In genomic region chr2:206163251-206163880, GRCh38 we compare ENCODE assay signal across 9 cellular contexts. TPM values are rescaled to one million over a fixed set of nuclear protein-coding genes. Genes with fewer than 3 reads are reported as not detected.
DNase-seq lines count a peak whose midpoint lies in the region; ATAC-seq, FAIRE-seq and TF ChIP-seq lines count a peak whose summit lies in the region.
"Had no signal": no experiment of that assay in that cellular context is flagged by ENCODE, and none has a peak within 500 bp of the region (broad histone marks: within the 10 kb centered on the region; RNA-seq: fewer than 3 reads in every experiment).

No MANE protein-coding gene starts in this region.

- H3K4me3 Mint-ChIP-seq in WTC11, result no peak overlapping the region
- no peak overlapping the region for H3K4me3 Mint-ChIP-seq in neural progenitor cell

- H4K20me1 ChIP-seq in neural progenitor cell (ENCODE audit: low read depth), result peaks cover 26% of the 10 kb centered on the region

- H3K4me1 ChIP-seq in neural progenitor cell (peaks cover 14% of the 10 kb centered on the region), ascending aorta (peaks cover 0 to 10% of the 10 kb centered on the region in 2 donors)

- H3F3A ChIP-seq in neural progenitor cell (ENCODE audit: low read depth), result peaks cover 49% of the 10 kb centered on the region

- H3K9ac ChIP-seq in neural progenitor cell, result no peak overlapping the region

- H3K36me3 ChIP-seq in neural progenitor cell (peaks cover 19% of the 10 kb centered on the region), ascending aorta (peaks cover 9 to 44% of the 10 kb centered on the region in 2 donors)

- TF ChIP-seq POLR2A in GM12892 (IDR thresholded peaks at IDR 0.05; ENCODE audit: low read depth, low read length), result peak; percentile 15

- H3K79me2 ChIP-seq in neural progenitor cell (ENCODE audit: low read depth), result peaks cover 56% of the 10 kb centered on the region

- intact Hi-C loops in ascending aorta (cut with DNase I), result no loop called here

- no peak for TF ChIP-seq CTCF in WTC11 (IDR thresholded peaks at IDR 0.05)
- TF ChIP-seq CTCF in neural progenitor cell (IDR thresholded peaks at IDR 0.05), result no peak
- no peak for TF ChIP-seq CTCF in ascending aorta (IDR thresholded peaks at IDR 0.05)

- H3K27ac ChIP-seq in neural progenitor cell, result no peak overlapping the region
- no peak overlapping the region for H3K27ac ChIP-seq in ascending aorta

- H3K4me3 ChIP-seq in neural progenitor cell, result no peak overlapping the region
- no peak overlapping the region for H3K4me3 ChIP-seq in ascending aorta

- H3K9me3 Mint-ChIP-seq in WTC11, result peaks cover 15% of the 10 kb centered on the region
- H3K9me3 Mint-ChIP-seq in neural progenitor cell, result peaks cover 5% of the 10 kb centered on the region

- H3K27me3 Mint-ChIP-seq in WTC11 (ENCODE audit: low read depth) (no peaks in the 10 kb centered on the region), neural progenitor cell (ENCODE audit: insufficient read depth, low read depth) (peaks cover 2% of the 10 kb centered on the region)

- DNase-seq in NCI-H82 (lab: John Stamatoyannopoulos, UW) (peak; percentile 7), NCI-H82 treated with DMSO at 0.1 percent for 48 hours (lab: John Stamatoyannopoulos, UW; ENCODE audit: unreplicated experiment) (no peak), GM12892 (ENCODE audit: insufficient read length) (no peak), WTC11 (ENCODE audit: low spot score) (no peak), kidney tubule cell (ENCODE audit: low spot score) (peak; percentile 25), neural progenitor cell (ENCODE audit: low spot score) (no peak), ascending aorta (ENCODE audit: low spot score in 2 of 2) (no peak)
- DNase-seq: aorta had no signal

- no peaks in the 10 kb centered on the region for H3K9me3 ChIP-seq in neural progenitor cell (ENCODE audit: low read depth)
- H3K9me3 ChIP-seq in ascending aorta, result no peaks in the 10 kb centered on the region

- ATAC-seq in WTC11 (no peak), GM18909 (IDR thresholded peaks at IDR 0.05; ENCODE audit: poor library complexity, unreplicated experiment) (no peak)

- H3K27ac Mint-ChIP-seq in WTC11 (peak overlapping the region; percentile 70), neural progenitor cell (no peak overlapping the region)

- CTCF ChIA-PET in WTC11 (lab: Charles Lee), result interaction anchor here (0.6 to 1.0 kb wide), 7 partner anchors 57 to 603 kb away, joined by 3 to 6 read pairs (median 3); no protein-coding TSS in a partner anchor

- no peak overlapping the region for H3K4me2 ChIP-seq in neural progenitor cell

- H3K36me3 Mint-ChIP-seq in WTC11 (peaks cover 53% of the 10 kb centered on the region), neural progenitor cell (peaks cover 28% of the 10 kb centered on the region)

- H3K4me1 Mint-ChIP-seq in WTC11 (peaks cover 24% of the 10 kb centered on the region), neural progenitor cell (peaks cover 16% of the 10 kb centered on the region)

- POLR2A ChIA-PET in WTC11 (lab: Charles Lee), result interaction anchor here (0.6 kb wide), 1 partner anchor 30 kb away, joined by 5 read pairs; no protein-coding TSS in a partner anchor

- H3K27me3 ChIP-seq in neural progenitor cell (no peaks in the 10 kb centered on the region), ascending aorta (no peaks in the 10 kb centered on the region)

- no peak overlapping the region for H2AFZ ChIP-seq in neural progenitor cell (replicated peaks)

- no peak for FAIRE-seq in GM12892 (lab: Jason Lieb, UNC)

TF ChIP-seq in WTC11, 78 proteins besides CTCF, POLR2A, EP300 and RAD21 (continues in another document):
- TF ChIP-seq ZNF121 (CRISPR knock-in tag; IDR thresholded peaks at IDR 0.05) (no peak), JAZF1 (CRISPR knock-in tag; IDR thresholded peaks at IDR 0.05) (no peak), GABPB1 (CRISPR knock-in tag; IDR thresholded peaks at IDR 0.05) (no peak), PRRX2 (CRISPR knock-in tag; IDR thresholded peaks at IDR 0.05) (peak; percentile 75), RELA (CRISPR knock-in tag; IDR thresholded peaks at IDR 0.05; ENCODE audit: borderline replicate concordance) (no peak), HMGXB4 (CRISPR knock-in tag; IDR thresholded peaks at IDR 0.05) (no peak)
- TF ChIP-seq, protein P1, sequence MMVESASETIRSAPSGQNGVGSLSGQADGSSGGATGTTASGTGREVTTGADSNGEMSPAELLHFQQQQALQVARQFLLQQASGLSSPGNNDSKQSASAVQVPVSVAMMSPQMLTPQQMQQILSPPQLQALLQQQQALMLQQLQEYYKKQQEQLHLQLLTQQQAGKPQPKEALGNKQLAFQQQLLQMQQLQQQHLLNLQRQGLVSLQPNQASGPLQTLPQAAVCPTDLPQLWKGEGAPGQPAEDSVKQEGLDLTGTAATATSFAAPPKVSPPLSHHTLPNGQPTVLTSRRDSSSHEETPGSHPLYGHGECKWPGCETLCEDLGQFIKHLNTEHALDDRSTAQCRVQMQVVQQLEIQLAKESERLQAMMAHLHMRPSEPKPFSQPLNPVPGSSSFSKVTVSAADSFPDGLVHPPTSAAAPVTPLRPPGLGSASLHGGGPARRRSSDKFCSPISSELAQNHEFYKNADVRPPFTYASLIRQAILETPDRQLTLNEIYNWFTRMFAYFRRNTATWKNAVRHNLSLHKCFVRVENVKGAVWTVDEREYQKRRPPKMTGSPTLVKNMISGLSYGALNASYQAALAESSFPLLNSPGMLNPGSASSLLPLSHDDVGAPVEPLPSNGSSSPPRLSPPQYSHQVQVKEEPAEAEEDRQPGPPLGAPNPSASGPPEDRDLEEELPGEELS (CRISPR knock-in tag; IDR thresholded peaks at IDR 0.05), result no peak
- TF ChIP-seq, protein P2, sequence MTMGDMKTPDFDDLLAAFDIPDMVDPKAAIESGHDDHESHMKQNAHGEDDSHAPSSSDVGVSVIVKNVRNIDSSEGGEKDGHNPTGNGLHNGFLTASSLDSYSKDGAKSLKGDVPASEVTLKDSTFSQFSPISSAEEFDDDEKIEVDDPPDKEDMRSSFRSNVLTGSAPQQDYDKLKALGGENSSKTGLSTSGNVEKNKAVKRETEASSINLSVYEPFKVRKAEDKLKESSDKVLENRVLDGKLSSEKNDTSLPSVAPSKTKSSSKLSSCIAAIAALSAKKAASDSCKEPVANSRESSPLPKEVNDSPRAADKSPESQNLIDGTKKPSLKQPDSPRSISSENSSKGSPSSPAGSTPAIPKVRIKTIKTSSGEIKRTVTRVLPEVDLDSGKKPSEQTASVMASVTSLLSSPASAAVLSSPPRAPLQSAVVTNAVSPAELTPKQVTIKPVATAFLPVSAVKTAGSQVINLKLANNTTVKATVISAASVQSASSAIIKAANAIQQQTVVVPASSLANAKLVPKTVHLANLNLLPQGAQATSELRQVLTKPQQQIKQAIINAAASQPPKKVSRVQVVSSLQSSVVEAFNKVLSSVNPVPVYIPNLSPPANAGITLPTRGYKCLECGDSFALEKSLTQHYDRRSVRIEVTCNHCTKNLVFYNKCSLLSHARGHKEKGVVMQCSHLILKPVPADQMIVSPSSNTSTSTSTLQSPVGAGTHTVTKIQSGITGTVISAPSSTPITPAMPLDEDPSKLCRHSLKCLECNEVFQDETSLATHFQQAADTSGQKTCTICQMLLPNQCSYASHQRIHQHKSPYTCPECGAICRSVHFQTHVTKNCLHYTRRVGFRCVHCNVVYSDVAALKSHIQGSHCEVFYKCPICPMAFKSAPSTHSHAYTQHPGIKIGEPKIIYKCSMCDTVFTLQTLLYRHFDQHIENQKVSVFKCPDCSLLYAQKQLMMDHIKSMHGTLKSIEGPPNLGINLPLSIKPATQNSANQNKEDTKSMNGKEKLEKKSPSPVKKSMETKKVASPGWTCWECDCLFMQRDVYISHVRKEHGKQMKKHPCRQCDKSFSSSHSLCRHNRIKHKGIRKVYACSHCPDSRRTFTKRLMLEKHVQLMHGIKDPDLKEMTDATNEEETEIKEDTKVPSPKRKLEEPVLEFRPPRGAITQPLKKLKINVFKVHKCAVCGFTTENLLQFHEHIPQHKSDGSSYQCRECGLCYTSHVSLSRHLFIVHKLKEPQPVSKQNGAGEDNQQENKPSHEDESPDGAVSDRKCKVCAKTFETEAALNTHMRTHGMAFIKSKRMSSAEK (CRISPR knock-in tag; IDR thresholded peaks at IDR 0.05; ENCODE audit: borderline replicate concordance), result peak; percentile 76; the same call in 1 of the 2 replicates
- TF ChIP-seq, protein P3, sequence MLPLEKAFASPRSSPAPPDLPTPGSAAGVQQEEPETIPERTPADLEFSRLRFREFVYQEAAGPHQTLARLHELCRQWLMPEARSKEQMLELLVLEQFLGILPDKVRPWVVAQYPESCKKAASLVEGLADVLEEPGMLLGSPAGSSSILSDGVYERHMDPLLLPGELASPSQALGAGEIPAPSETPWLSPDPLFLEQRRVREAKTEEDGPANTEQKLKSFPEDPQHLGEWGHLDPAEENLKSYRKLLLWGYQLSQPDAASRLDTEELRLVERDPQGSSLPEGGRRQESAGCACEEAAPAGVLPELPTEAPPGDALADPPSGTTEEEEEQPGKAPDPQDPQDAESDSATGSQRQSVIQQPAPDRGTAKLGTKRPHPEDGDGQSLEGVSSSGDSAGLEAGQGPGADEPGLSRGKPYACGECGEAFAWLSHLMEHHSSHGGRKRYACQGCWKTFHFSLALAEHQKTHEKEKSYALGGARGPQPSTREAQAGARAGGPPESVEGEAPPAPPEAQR (CRISPR knock-in tag; IDR thresholded peaks at IDR 0.05), result no peak

RNA-seq across cellular contexts. Expression of gene EEF1B2, which starts 3.7 kb away (rescaled TPM):
- polyA plus RNA-seq in GM12892 (2012; ENCODE audit: missing spikeins), result 2,082 TPM
- total RNA-seq in WTC11 (2021) (596 to 611 TPM (median 603 TPM) in 3 replicates), neural progenitor cell (ENCODE audit: low replicate concordance) (671 and 807 TPM in 2 replicates), ascending aorta (229 TPM)

RNA-seq across cellular contexts. Expression of gene NDUFS1, which starts 4.1 kb away (rescaled TPM):
- polyA plus RNA-seq in GM12892 (2012; ENCODE audit: missing spikeins), result 60.1 TPM
- 95.6 to 106 TPM (median 98.9 TPM) in 3 replicates for total RNA-seq in WTC11 (2021)
- total RNA-seq in neural progenitor cell (ENCODE audit: low replicate concordance), result 110 and 115 TPM in 2 replicates
- total RNA-seq in ascending aorta, result 16.4 TPM

Comparison
In these comparisons a context has a peak if more than half of its experiments do, and no peak if none do; other contexts are left out.
1. DNase-seq: peak in NCI-H82 (single experiment) and kidney tubule cell (single experiment); none in NCI-H82 treated with DMSO at 0.1 percent for 48 hours (single experiment), GM12892 (single experiment), WTC11 (single experiment), neural progenitor cell (single experiment) and ascending aorta (0 of 2).